ENCODE assay signal across 8 cellular contexts in genomic region chr19:48751835-48752510, GRCh38. TPM values are rescaled to one million over a fixed set of nuclear protein-coding genes. Genes with fewer than 3 reads are reported as not detected.
A peak's percentile ranks its signal among the peaks of the same experiment; 100 is the strongest.
DNase-seq lines count a peak whose midpoint lies in the region; ATAC-seq and TF ChIP-seq lines count a peak whose summit lies in the region.

No MANE protein-coding gene starts in this region.

- no peak overlapping the region for H4K12ac ChIP-seq in trophoblast cell (ENCODE audit: low read depth, low read length)

- no peak overlapping the region for H2BK5ac ChIP-seq in trophoblast cell (ENCODE audit: low read depth, low read length, poor library complexity)

- peak overlapping the region; percentile 51 for H4K8ac ChIP-seq in trophoblast cell (ENCODE audit: low read depth, low read length)

- H2AK5ac ChIP-seq in trophoblast cell (ENCODE audit: low read length): no peak overlapping the region

- H3K4me1 ChIP-seq in DOHH2 (ENCODE audit: control insufficient read depth, low read length) (peaks cover 21% of the 10 kb centered on the region), Peyer's patch (peaks cover 0 to 17% (median 10%) of the 10 kb centered on the region in 4 donors), trophoblast cell (ENCODE audit: control insufficient read depth in 1 of 2, insufficient read depth in 2 of 2, low read length in 2 of 2) (peaks cover 11 to 14% of the 10 kb centered on the region in 2 experiments)

- no peak overlapping the region for H3K27ac ChIP-seq in DOHH2 (ENCODE audit: low read depth, low read length)
- peak overlapping the region in 2 of 4 donors; percentile 36 for H3K27ac ChIP-seq in Peyer's patch
- peak overlapping the region; percentile 78 for H3K27ac ChIP-seq in epithelial cell of prostate
- H3K27ac ChIP-seq in trophoblast cell (ENCODE audit: low read depth, low read length): no peak overlapping the region

- H3K9me3 ChIP-seq in DOHH2 (ENCODE audit: control insufficient read depth, insufficient read depth, low read length): no peaks in the 10 kb centered on the region
- H3K9me3 ChIP-seq in Peyer's patch: no peaks in the 10 kb centered on the region
- H3K9me3 ChIP-seq in trophoblast cell (ENCODE audit: insufficient read depth, low read depth, low read length): no peaks in the 10 kb centered on the region

- H3K36me3 ChIP-seq in DOHH2 (ENCODE audit: control insufficient read depth, low read length): no peaks in the 10 kb centered on the region
- no peaks in the 10 kb centered on the region for H3K36me3 ChIP-seq in Peyer's patch
- no peaks in the 10 kb centered on the region for H3K36me3 ChIP-seq in trophoblast cell (ENCODE audit: control insufficient read depth in 1 of 2, insufficient read depth in 2 of 2, low read length in 2 of 2)

- H3K14ac ChIP-seq in trophoblast cell (ENCODE audit: low read length): no peak overlapping the region

- no peak overlapping the region for H2BK12ac ChIP-seq in trophoblast cell (ENCODE audit: low read length)

- H2BK120ac ChIP-seq in trophoblast cell (ENCODE audit: insufficient read depth, low read length, poor library complexity): no peak overlapping the region

- H3K4me3 ChIP-seq in DOHH2 (ENCODE audit: low read length) (peak overlapping the region; percentile 77), Peyer's patch (peak overlapping the region; percentile 13 to 50 (median 45)), trophoblast cell (ENCODE audit: low read depth, low read length) (peak overlapping the region; percentile 42)

- H3K27me3 ChIP-seq in DOHH2 (ENCODE audit: control insufficient read depth, low read length) (peaks cover 13% of the 10 kb centered on the region), Peyer's patch (no peaks in the 10 kb centered on the region), trophoblast cell (ENCODE audit: insufficient read depth, low read length) (no peaks in the 10 kb centered on the region)

- H2AFZ ChIP-seq in trophoblast cell (ENCODE audit: insufficient read depth, low read length, poor library complexity): peak overlapping the region; percentile 71

- H3K79me1 ChIP-seq in trophoblast cell (ENCODE audit: low read length): peaks cover under 1% of the 10 kb centered on the region

- H4K91ac ChIP-seq in trophoblast cell (ENCODE audit: low read depth, low read length): no peak overlapping the region

- peak overlapping the region; percentile 89 for H3K4me2 ChIP-seq in DOHH2 (ENCODE audit: low read length)
- H3K4me2 ChIP-seq in trophoblast cell (ENCODE audit: low read length): peak overlapping the region; percentile 68

- no peak for TF ChIP-seq POLR2A in Peyer's patch (IDR thresholded peaks at IDR 0.05)

- H3K9ac ChIP-seq in trophoblast cell (ENCODE audit: low read length): no peak overlapping the region

- DNase-seq in Peyer's patch (no peak), epithelial cell of prostate (ENCODE audit: low read depth, low spot score) (no peak), trophoblast cell (no peak), activated gamma-delta T cell (lab: John Stamatoyannopoulos, UW) (no peak), sciatic nerve (ENCODE audit: low spot score) (no peak), NCI-H1105 (lab: John Stamatoyannopoulos, UW) (no peak)

- no peak overlapping the region for H3K23ac ChIP-seq in trophoblast cell (ENCODE audit: low read length)

- no peak overlapping the region for H3K18ac ChIP-seq in trophoblast cell (ENCODE audit: low read length)

- intact Hi-C loops in sciatic nerve (cut with DNase I): no loop called here

- H3F3A ChIP-seq in DOHH2 (ENCODE audit: control insufficient read depth, insufficient read depth): 0 out of 2 replicates have a peak, but pooled peaks cover 2% of the 10 kb centered on the region

- WGBS in trophoblast cell (ENCODE audit: extremely low coverage, insufficient coverage, insufficient read length): no CpG with 5 or more reads among the region's 21 CpGs

- H3K9me2 ChIP-seq in DOHH2 (replicated peaks; ENCODE audit: control insufficient read depth, low read length): no peaks in the 10 kb centered on the region

- TF ChIP-seq CTCF in DOHH2 (IDR thresholded peaks at IDR 0.05; ENCODE audit: low read depth, low read length, poor library complexity, severe bottlenecking) (no peak), Peyer's patch (IDR thresholded peaks at IDR 0.05) (no peak)

- no peak overlapping the region for H3K4ac ChIP-seq in trophoblast cell (ENCODE audit: low read depth, low read length)

- ATAC-seq in HG02678 (IDR thresholded peaks at IDR 0.05; ENCODE audit: unreplicated experiment): no peak
- no peak for ATAC-seq in sciatic nerve

- no peaks in the 10 kb centered on the region for H3K79me2 ChIP-seq in DOHH2 (ENCODE audit: control insufficient read depth, low read length)
- H3K79me2 ChIP-seq in trophoblast cell (ENCODE audit: control insufficient read depth, insufficient read depth, low read length, poor library complexity): no peaks in the 10 kb centered on the region

- no peaks in the 10 kb centered on the region for H4K20me1 ChIP-seq in DOHH2 (ENCODE audit: control insufficient read depth, insufficient read depth, low read depth, low read length)

RNA-seq across cellular contexts. Expression of gene FUT1, which starts 0.5 kb away (rescaled TPM):
- 1 to 10 TPM in 1 of 4 donors, under 1 TPM in 3; 0.38 to 1.2 (median 0.68) TPM for total RNA-seq in Peyer's patch
- 0.71 and 0.79 TPM in 2 replicates for polyA plus RNA-seq in trophoblast cell (2013)
- total RNA-seq in sciatic nerve: 3.6 TPM

RNA-seq across cellular contexts. Expression of gene FGF21, which starts 3.4 kb away (rescaled TPM):
- total RNA-seq in Peyer's patch (not detected), sciatic nerve (not detected)
- polyA plus RNA-seq in trophoblast cell (2013): 0.74 and 0.75 TPM in 2 replicates

RNA-seq across cellular contexts. Expression of gene IZUMO1, which starts 5.3 kb away (rescaled TPM):
- total RNA-seq in Peyer's patch (not detected), sciatic nerve (0.27 TPM)
- 0.08 and 0.10 TPM in 2 replicates for polyA plus RNA-seq in trophoblast cell (2013)

RNA-seq across cellular contexts. Expression of gene RASIP1, which starts 11.6 kb away (rescaled TPM):
- total RNA-seq in Peyer's patch (1 to 10 TPM; 1.8 to 6.6 (median 3.4) TPM), sciatic nerve (28.0 TPM)
- 0.53 and 0.64 TPM in 2 replicates for polyA plus RNA-seq in trophoblast cell (2013)

RNA-seq across cellular contexts. Expression of gene MAMSTR, which starts 32.4 kb away (rescaled TPM):
- total RNA-seq in Peyer's patch: 1 to 10 TPM in 1 of 4 donors, under 1 TPM in 1, not detected in 2; 0.70 to 1.1 TPM
- polyA plus RNA-seq in trophoblast cell (2013): 0.82 and 0.86 TPM in 2 replicates
- total RNA-seq in sciatic nerve: 5.8 TPM
